In the genomic region with DNA sequence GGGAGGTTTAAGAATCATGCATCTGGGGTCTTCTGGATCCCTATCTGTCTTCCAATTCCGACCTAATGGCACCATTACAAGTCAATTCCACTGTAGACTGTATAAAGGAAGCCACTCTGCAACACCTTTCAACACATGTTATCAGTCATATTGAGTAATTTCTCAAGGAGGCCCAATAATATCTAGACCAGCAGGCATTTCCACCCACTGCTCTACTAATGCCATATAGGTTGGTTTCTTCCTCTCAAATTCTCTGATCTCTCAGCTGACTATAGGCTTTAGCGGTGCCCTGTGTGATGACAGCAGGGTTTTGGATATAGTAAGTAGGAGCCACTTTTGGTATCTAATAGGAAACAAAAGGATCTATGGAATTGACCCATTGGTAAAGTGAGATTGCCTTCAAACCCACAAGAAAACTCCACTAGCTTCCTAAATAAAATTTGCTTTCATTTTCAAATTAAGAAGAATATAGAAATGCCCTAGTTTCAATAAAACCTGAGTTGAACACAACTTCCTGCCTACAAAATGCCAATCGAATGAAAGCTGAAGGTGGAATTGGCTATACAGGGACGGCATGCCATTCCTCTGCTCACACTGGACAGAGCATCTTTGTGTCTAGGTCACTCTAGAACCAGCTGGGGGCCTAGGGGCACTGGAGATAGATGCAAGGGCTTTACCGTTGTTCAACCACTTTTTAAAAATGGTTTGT, we compare ENCODE assay signal across 9 cellular contexts. TPM values are rescaled to one million over a fixed set of nuclear protein-coding genes. Genes with fewer than 3 reads are reported as not detected.
A peak's percentile ranks its signal among the peaks of the same experiment; 100 is the strongest.
DNase-seq lines count a peak whose midpoint lies in the region; ATAC-seq and TF ChIP-seq lines count a peak whose summit lies in the region.
"Had no signal": no experiment of that assay in that cellular context is flagged by ENCODE, and none has a peak within 500 bp of the region (broad histone marks: within the 10 kb centered on the region; RNA-seq: fewer than 3 reads in every experiment).

No MANE protein-coding gene starts in this region.

- H3K4me2 ChIP-seq in IMR-90 (ENCODE audit: low read depth, low read length) = peak overlapping the region; percentile 4; the same call in 1 of the 2 replicates

- intact Hi-C loops in CD14-positive monocyte (cut with micrococcal nuclease) = loop anchor here in 1 of 2 donors (5.0 kb wide), 1 partner anchor 78 kb away; no protein-coding TSS in a partner anchor
- intact Hi-C loops in IMR-90 (cut with micrococcal nuclease) = no loop called here

- no TSS peak for BruUV-seq in IMR-90 (replicated peaks; lab: Mats Ljungman, UMichigan)

- in situ Hi-C loops in IMR-90 (cut with MboI; ENCODE audit: low sequenced_read_pairs) = no loop called here

- no peak overlapping the region for H3K18ac ChIP-seq in IMR-90 (ENCODE audit: low read depth, low read length)

- no peak for TF ChIP-seq RAD21 in IMR-90 (IDR thresholded peaks at IDR 0.05; ENCODE audit: low read length)

- H2BK20ac ChIP-seq in IMR-90 (ENCODE audit: low read depth, low read length) = no peak overlapping the region

- H4K5ac ChIP-seq in IMR-90 (ENCODE audit: low read depth, low read length) = no peak overlapping the region

- H3K9me3 Mint-ChIP-seq in CD14-positive monocyte (peaks cover 11 to 23% (median 17%) of the 10 kb centered on the region in 7 donors), nephron (peaks cover 2% of the 10 kb centered on the region)

- H2AFZ ChIP-seq in IMR-90 (replicated peaks; ENCODE audit: low read length, poor library complexity) = no peak overlapping the region

- H2BK15ac ChIP-seq in IMR-90 (ENCODE audit: low read depth, low read length) = no peak overlapping the region

- H3K23ac ChIP-seq in IMR-90 (ENCODE audit: low read depth, low read length) = no peak overlapping the region

- H3K36me3 Mint-ChIP-seq in CD14-positive monocyte = peaks cover 3% of the 10 kb centered on the region in 2 donors
- peaks cover 3% of the 10 kb centered on the region for H3K36me3 Mint-ChIP-seq in nephron (ENCODE audit: low read depth)

- no peak overlapping the region for H3K27ac ChIP-seq in IMR-90 (ENCODE audit: insufficient read depth, low read length)
- peak overlapping the region; percentile 44 for H3K27ac ChIP-seq in cingulate gyrus (ENCODE audit: low read depth, low read length)
- H3K27ac ChIP-seq: SK-N-MC had no signal

- H2AK9ac ChIP-seq in IMR-90 (replicated peaks; ENCODE audit: low read depth, low read length, poor library complexity) = no peak overlapping the region

- no peaks in the 10 kb centered on the region for H3K36me3 ChIP-seq in IMR-90 (ENCODE audit: control insufficient read depth, insufficient read depth, low read length)

- H3K27me3 Mint-ChIP-seq in CD14-positive monocyte (ENCODE audit: low read depth in 3 of 3) (peaks cover 0 to 3% (median 3%) of the 10 kb centered on the region in 3 donors), nephron (ENCODE audit: low read depth) (peaks cover 4% of the 10 kb centered on the region)

- H3K27ac Mint-ChIP-seq in CD14-positive monocyte = peak overlapping the region; percentile 94 to 97 (median 96)
- peak overlapping the region; percentile 39 to 89 (median 76) for H3K27ac Mint-ChIP-seq in nephron

- H2BK5ac ChIP-seq in IMR-90 (ENCODE audit: low read depth, low read length, poor library complexity, severe bottlenecking) = no peak overlapping the region

- POLR2A ChIA-PET in IMR-90 (lab: Charles Lee; ENCODE audit: unreplicated experiment) = no interaction called here

- no peaks in the 10 kb centered on the region for H4K20me1 ChIP-seq in IMR-90 (ENCODE audit: insufficient read depth, low read length)

- no peak for DNase-seq in CD14-positive monocyte (ENCODE audit: low spot score)
- no peak for DNase-seq in IMR-90
- DNase-seq in DMS 273 (lab: John Stamatoyannopoulos, UW; ENCODE audit: unreplicated experiment) = no peak
- no peak for DNase-seq in NCI-H2196 (lab: John Stamatoyannopoulos, UW; ENCODE audit: unreplicated experiment)
- no peak for DNase-seq in H4 (ENCODE audit: low spot score)

- H3K4me3 ChIP-seq in IMR-90 (ENCODE audit: insufficient read depth, low read depth, low read length) = no peak overlapping the region
- H3K4me3 ChIP-seq: SK-N-MC had no signal

- H3K9me3 ChIP-seq in IMR-90 (ENCODE audit: control insufficient read depth, insufficient read depth, low read length) = 0 out of 2 replicates have a peak, but pooled peaks cover 2% of the 10 kb centered on the region

- no peak overlapping the region for H3K56ac ChIP-seq in IMR-90 (ENCODE audit: extremely low read depth, insufficient read depth, low read length)

- H3K4me1 Mint-ChIP-seq in CD14-positive monocyte = peaks cover 42% of the 10 kb centered on the region
- H3K4me1 Mint-ChIP-seq in nephron = peaks cover 30% of the 10 kb centered on the region

- WGBS in IMR-90 (ENCODE audit: extremely low coverage in 2 of 2, insufficient read length in 1 of 2), 2 experiments = no CpG with 5 or more reads among the region's 5 CpGs

- no peak overlapping the region for H3K14ac ChIP-seq in IMR-90 (replicated peaks; ENCODE audit: low read depth, low read length)

- no peak overlapping the region for H3K9ac ChIP-seq in IMR-90 (ENCODE audit: low read depth, low read length)

- H4K8ac ChIP-seq in IMR-90 (ENCODE audit: low read depth in 2 of 2, low read length in 2 of 2) = no peak overlapping the region

- no peak overlapping the region for H2AK5ac ChIP-seq in IMR-90 (ENCODE audit: low read depth, low read length)

- TF ChIP-seq CTCF in CD14-positive monocyte (IDR thresholded peaks at IDR 0.05) (no peak), IMR-90 (conservative IDR thresholded peaks at IDR 0.05; ENCODE audit: low read depth, low read length) (no peak), nephron (IDR thresholded peaks at IDR 0.05; ENCODE audit: unreplicated experiment in 3 of 3) (no peak)

- ATAC-seq in IMR-90 (ENCODE audit: low read depth) (no peak), HG03280 (IDR thresholded peaks at IDR 0.05; ENCODE audit: unreplicated experiment) (no peak)

- H3K27me3 ChIP-seq in IMR-90 (ENCODE audit: control insufficient read depth, insufficient read depth, low read length) = peaks cover 2% of the 10 kb centered on the region; the same call in 1 of the 2 replicates

- H4K91ac ChIP-seq in IMR-90 (ENCODE audit: insufficient read depth, low read depth, low read length) = no peak overlapping the region

- dilution Hi-C loops in IMR-90 (cut with HindIII; ENCODE audit: low sequenced_read_pairs, unreplicated experiment) = no loop called here

- H3K4me3 Mint-ChIP-seq in CD14-positive monocyte (peak overlapping the region; percentile 25 to 91), nephron (no peak overlapping the region)

- CTCF ChIA-PET in IMR-90 (lab: Yijun Ruan, JAX) = interaction anchor here (0.6 to 1.4 kb wide), 3 partner anchors 8 to 156 kb away, joined by 3 to 4 read pairs (median 3); no protein-coding TSS in a partner anchor

- no peaks in the 10 kb centered on the region; the same call in 1 of the 2 replicates for H3K9me1 ChIP-seq in IMR-90 (ENCODE audit: insufficient read depth, low read length)

- no peaks in the 10 kb centered on the region for H3K79me1 ChIP-seq in IMR-90 (ENCODE audit: low read depth in 1 of 2, low read length in 2 of 2)

- TF ChIP-seq POLR2A in IMR-90 (IDR thresholded peaks at IDR 0.05; ENCODE audit: low read depth, low read length) = no peak

- H3K4ac ChIP-seq in IMR-90 (ENCODE audit: low read depth, low read length) = no peak overlapping the region

- H2BK120ac ChIP-seq in IMR-90 (ENCODE audit: low read depth, low read length) = no peak overlapping the region

- peaks cover 4% of the 10 kb centered on the region; the same call in 1 of the 2 replicates for H3K4me1 ChIP-seq in IMR-90 (ENCODE audit: control insufficient read depth, insufficient read depth, low read length)

TF ChIP-seq in IMR-90, 13 proteins besides CTCF, POLR2A, EP300 and RAD21:
- TF ChIP-seq MAFK (IDR thresholded peaks at IDR 0.05; ENCODE audit: low read depth, low read length) = no peak
- no peak for TF ChIP-seq USF2 (IDR thresholded peaks at IDR 0.05; ENCODE audit: low read depth, low read length)
- TF ChIP-seq SMC3 (IDR thresholded peaks at IDR 0.05; ENCODE audit: low read depth, low read length) = no peak
- TF ChIP-seq FOS (IDR thresholded peaks at IDR 0.05; ENCODE audit: low read depth, low read length) = no peak
- TF ChIP-seq CEBPB (IDR thresholded peaks at IDR 0.05; ENCODE audit: low read depth, low read length) = no peak
- no peak for TF ChIP-seq CHD1 (IDR thresholded peaks at IDR 0.05; ENCODE audit: low read depth, low read length)
- TF ChIP-seq MXI1 (IDR thresholded peaks at IDR 0.05; ENCODE audit: borderline replicate concordance, low read depth, low read length) = no peak
- no peak for TF ChIP-seq BHLHE40 (IDR thresholded peaks at IDR 0.05; ENCODE audit: low read depth, low read length)
- no peak for TF ChIP-seq MAZ (IDR thresholded peaks at IDR 0.05; ENCODE audit: borderline replicate concordance, low read depth, low read length)
- no peak for TF ChIP-seq RFX5 (IDR thresholded peaks at IDR 0.05; ENCODE audit: low read depth, low read length)

RNA-seq across cellular contexts. Expression of gene ITM2B, which starts 12.3 kb away (rescaled TPM):
- polyA plus RNA-seq in CD14-positive monocyte = 1,000 to 10,000 TPM; 1,502 to 1,657 TPM
- 51.1 and 76.9 TPM in 2 replicates for total RNA-seq in IMR-90 (2012; rRNA removed)
- polyA plus RNA-seq in IMR-90 (2012; rRNA removed) = 127 and 158 TPM in 2 replicates
- polyA plus RNA-seq in IMR-90 (2012; cell fraction: cytosol; rRNA removed) = 74.9 and 83.1 TPM in 2 replicates
- 22.2 and 62.3 TPM in 2 replicates for polyA plus RNA-seq in IMR-90 (2012; cell fraction: nucleus; rRNA removed; ENCODE audit: low replicate concordance)
- total RNA-seq in H4 (2014; rRNA removed; shearing (Covaris generic)) = 141 and 211 TPM in 2 replicates

Comparison
In these comparisons a context has a peak if more than half of its experiments do, and no peak if none do; other contexts are left out.
1. H3K4me3 Mint-ChIP-seq: peak in CD14-positive monocyte (2 of 2); none in nephron (0 of 3).